In the genomic region with DNA sequence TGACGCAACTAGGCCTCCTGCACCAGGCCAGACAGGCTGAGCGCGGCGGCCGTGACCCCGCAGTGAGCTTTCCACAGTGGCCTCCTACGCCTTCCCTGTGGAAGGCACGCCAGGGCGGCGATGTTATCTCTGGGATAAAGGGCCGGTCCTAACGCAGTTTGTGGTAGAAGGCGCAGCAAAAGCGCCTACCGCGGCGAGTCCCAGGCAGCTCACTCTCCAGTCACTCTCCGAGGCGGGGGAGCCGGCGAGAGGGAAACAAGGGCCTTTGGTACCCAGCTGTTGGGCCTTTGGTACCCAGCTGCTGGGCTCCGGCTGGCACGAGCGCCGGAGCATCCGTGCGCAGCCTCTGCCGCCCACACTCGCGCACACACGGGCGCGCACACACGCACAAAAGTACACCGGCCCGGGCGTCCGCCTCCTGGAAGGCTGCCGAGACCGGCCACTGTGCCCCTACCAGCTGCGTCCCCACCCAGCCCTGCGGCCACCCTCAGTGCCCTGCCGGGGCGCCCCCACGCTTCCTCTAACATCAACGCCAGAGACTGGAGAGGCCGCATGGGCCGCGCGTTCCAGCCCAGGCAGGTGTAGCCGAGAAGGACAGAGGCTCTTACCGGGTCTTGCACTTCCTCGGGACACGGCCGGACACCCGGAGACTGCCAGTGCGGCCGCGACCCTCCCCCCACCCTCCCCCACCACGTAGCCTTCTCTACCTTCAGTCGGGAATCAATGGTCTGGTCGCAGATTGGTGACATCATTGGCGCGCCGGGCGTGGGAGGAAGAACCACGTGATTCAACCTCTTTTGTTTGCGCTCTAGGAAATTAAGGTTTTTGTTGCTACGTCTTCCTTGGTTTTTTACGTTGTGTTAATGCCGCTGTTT, we compare ENCODE assay signal across 2 cellular contexts.
A peak's percentile ranks its signal among the peaks of the same experiment; 100 is the strongest.
TF ChIP-seq lines count a peak whose summit lies in the region.

No MANE protein-coding gene starts in this region.

TF ChIP-seq in A549, 52 proteins besides CTCF, POLR2A, EP300 and RAD21 (continued from another document):
- no peak for TF ChIP-seq FOXS1 (CRISPR knock-in tag; IDR thresholded peaks at IDR 0.05)
- TF ChIP-seq PHF8 (IDR thresholded peaks at IDR 0.05; ENCODE audit: borderline replicate concordance, low read depth) = peak; percentile 88
- no peak for TF ChIP-seq CBX2 (IDR thresholded peaks at IDR 0.05; ENCODE audit: borderline replicate concordance, low read depth)
- TF ChIP-seq MYC (IDR thresholded peaks at IDR 0.05; ENCODE audit: borderline replicate concordance, low read length) = peak; percentile 63
- peak in 1 of 2 experiments; percentile 57; a peak in 1 of 4 replicates for TF ChIP-seq CEBPB (IDR thresholded peaks at IDR 0.05)
- TF ChIP-seq, protein P1, sequence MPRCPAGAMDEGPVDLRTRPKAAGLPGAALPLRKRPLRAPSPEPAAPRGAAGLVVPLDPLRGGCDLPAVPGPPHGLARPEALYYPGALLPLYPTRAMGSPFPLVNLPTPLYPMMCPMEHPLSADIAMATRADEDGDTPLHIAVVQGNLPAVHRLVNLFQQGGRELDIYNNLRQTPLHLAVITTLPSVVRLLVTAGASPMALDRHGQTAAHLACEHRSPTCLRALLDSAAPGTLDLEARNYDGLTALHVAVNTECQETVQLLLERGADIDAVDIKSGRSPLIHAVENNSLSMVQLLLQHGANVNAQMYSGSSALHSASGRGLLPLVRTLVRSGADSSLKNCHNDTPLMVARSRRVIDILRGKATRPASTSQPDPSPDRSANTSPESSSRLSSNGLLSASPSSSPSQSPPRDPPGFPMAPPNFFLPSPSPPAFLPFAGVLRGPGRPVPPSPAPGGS (IDR thresholded peaks at IDR 0.05) = 0 out of 3 replicates have a peak, but pooled peaks have one; percentile 44

TF ChIP-seq in liver, 16 proteins besides CTCF, POLR2A, EP300 and RAD21 (continued from another document):
- TF ChIP-seq, protein P2, sequence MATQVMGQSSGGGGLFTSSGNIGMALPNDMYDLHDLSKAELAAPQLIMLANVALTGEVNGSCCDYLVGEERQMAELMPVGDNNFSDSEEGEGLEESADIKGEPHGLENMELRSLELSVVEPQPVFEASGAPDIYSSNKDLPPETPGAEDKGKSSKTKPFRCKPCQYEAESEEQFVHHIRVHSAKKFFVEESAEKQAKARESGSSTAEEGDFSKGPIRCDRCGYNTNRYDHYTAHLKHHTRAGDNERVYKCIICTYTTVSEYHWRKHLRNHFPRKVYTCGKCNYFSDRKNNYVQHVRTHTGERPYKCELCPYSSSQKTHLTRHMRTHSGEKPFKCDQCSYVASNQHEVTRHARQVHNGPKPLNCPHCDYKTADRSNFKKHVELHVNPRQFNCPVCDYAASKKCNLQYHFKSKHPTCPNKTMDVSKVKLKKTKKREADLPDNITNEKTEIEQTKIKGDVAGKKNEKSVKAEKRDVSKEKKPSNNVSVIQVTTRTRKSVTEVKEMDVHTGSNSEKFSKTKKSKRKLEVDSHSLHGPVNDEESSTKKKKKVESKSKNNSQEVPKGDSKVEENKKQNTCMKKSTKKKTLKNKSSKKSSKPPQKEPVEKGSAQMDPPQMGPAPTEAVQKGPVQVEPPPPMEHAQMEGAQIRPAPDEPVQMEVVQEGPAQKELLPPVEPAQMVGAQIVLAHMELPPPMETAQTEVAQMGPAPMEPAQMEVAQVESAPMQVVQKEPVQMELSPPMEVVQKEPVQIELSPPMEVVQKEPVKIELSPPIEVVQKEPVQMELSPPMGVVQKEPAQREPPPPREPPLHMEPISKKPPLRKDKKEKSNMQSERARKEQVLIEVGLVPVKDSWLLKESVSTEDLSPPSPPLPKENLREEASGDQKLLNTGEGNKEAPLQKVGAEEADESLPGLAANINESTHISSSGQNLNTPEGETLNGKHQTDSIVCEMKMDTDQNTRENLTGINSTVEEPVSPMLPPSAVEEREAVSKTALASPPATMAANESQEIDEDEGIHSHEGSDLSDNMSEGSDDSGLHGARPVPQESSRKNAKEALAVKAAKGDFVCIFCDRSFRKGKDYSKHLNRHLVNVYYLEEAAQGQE (IDR thresholded peaks at IDR 0.05) = no peak
- TF ChIP-seq EGR1 (IDR thresholded peaks at IDR 0.05; ENCODE audit: low read depth in 2 of 2) = peak; percentile 99 to 100
- TF ChIP-seq YY1 (IDR thresholded peaks at IDR 0.05) = peak; percentile 43
- no peak for TF ChIP-seq FOXA2 (IDR thresholded peaks at IDR 0.05)
- no peak for TF ChIP-seq GABPA (IDR thresholded peaks at IDR 0.05 in 1 of 2, conservative IDR thresholded peaks at IDR 0.05 in 1 of 2)
- TF ChIP-seq, protein P3, sequence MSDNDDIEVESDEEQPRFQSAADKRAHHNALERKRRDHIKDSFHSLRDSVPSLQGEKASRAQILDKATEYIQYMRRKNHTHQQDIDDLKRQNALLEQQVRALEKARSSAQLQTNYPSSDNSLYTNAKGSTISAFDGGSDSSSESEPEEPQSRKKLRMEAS (IDR thresholded peaks at IDR 0.05) = peak; percentile 47
- TF ChIP-seq HNF4A (conservative IDR thresholded peaks at IDR 0.05) = peak in 1 of 2 donors; percentile 2
TF ChIP-seq in liver: peak in this region for 7.
